Comparison of ENCODE assay signal across 10 cellular contexts in the genomic region with DNA sequence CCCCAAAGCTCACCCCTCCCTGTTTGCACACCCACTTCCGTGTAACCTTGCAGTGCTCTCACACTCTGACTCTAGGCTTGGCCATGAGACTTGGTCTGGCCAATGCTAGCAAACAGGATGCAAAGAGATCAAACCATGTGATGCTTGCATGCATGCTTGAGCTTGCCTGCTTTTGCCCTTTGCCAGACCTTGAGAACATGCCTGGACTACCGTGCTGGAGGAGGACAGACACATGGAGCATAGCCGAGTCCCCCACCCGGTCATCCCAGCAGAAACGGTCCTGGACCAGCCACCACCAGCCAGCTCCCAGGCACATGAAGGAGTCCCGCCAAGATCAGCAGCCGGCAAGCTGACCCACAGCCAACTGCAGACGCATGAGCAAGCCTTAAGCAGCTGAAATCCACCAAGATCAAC. TPM values are rescaled to one million over a fixed set of nuclear protein-coding genes. Genes with fewer than 3 reads are reported as not detected.
DNase-seq lines count a peak whose midpoint lies in the region; ATAC-seq, FAIRE-seq and TF ChIP-seq lines count a peak whose summit lies in the region.
"Had no signal": no experiment of that assay in that cellular context is flagged by ENCODE, and none has a peak within 500 bp of the region (broad histone marks: within the 10 kb centered on the region; RNA-seq: fewer than 3 reads in every experiment).

No MANE protein-coding gene starts in this region.

- H3K79me2 ChIP-seq in DND-41 (ENCODE audit: insufficient read depth, low read length) (no peaks in the 10 kb centered on the region), GM12878 (ENCODE audit: control insufficient read depth, insufficient read depth, low read length) (no peaks in the 10 kb centered on the region)

- H3K27me3 Mint-ChIP-seq in naive thymus-derived CD8-positive, alpha-beta T cell: no peaks in the 10 kb centered on the region

- peaks cover 3 to 32% (median 13%) of the 10 kb centered on the region in 3 donors for H3K36me3 Mint-ChIP-seq in naive thymus-derived CD8-positive, alpha-beta T cell

- peak; percentile 49; the same call in 2 of the 3 replicates for ATAC-seq in DND-41 (ENCODE audit: insufficient read depth, low read depth)
- peak; percentile 51 for ATAC-seq in GM21786 (IDR thresholded peaks at IDR 0.05; ENCODE audit: unreplicated experiment)
- peak; percentile 67 for ATAC-seq in GM12878
- ATAC-seq in naive thymus-derived CD8-positive, alpha-beta T cell: peak in 1 of 2 donors; percentile 29
- no peak for ATAC-seq in SK-N-SH treated with all-trans-retinoic acid at 6 μM for 48 hours

- no peak overlapping the region; the same call in 1 of the 2 replicates for H2AFZ ChIP-seq in DND-41 (ENCODE audit: low read depth, low read length)
- H2AFZ ChIP-seq in GM12878 (ENCODE audit: control insufficient read depth, low read depth, low read length): no peak overlapping the region

- CTCF ChIA-PET in GM12878 (lab: Yijun Ruan, JAX): no interaction called here

- TF ChIP-seq RAD21 in GM12878 (IDR thresholded peaks at IDR 0.05; ENCODE audit: insufficient read depth, low read depth, low read length): no peak

- peak overlapping the region in 9 of 10 donors; percentile 42 to 81 (median 62) for H3K4me3 Mint-ChIP-seq in naive thymus-derived CD8-positive, alpha-beta T cell
- H3K4me3 Mint-ChIP-seq: HFFc6 had no signal

- RAD21 ChIA-PET in GM12878 (lab: Charles Lee; ENCODE audit: unreplicated experiment): no interaction called here

- intact Hi-C loops in GM12878 (cut with micrococcal nuclease; ENCODE audit: unreplicated experiment): loop anchor here (5.0 kb wide), 1 partner anchor 219 kb away; no protein-coding TSS in a partner anchor

- H3K4me3 ChIP-seq in DND-41 (ENCODE audit: low read depth in 1 of 2, low read length in 2 of 2) (no peak overlapping the region), GM12878 (no peak overlapping the region)

- no peaks in the 10 kb centered on the region for H3K9me3 ChIP-seq in DND-41 (ENCODE audit: insufficient read depth, low read length, severe bottlenecking)
- H3K9me3 ChIP-seq in GM12878 (replicated peaks; ENCODE audit: control insufficient read depth, insufficient read depth, low read length): no peaks in the 10 kb centered on the region; the same call in 2 of the 3 replicates

- TF ChIP-seq CTCF in DND-41 (IDR thresholded peaks at IDR 0.05; ENCODE audit: borderline replicate concordance, extremely low read depth, low read length, poor library complexity, severe bottlenecking) (no peak), GM12878 (IDR thresholded peaks at IDR 0.05 in 2 of 3, conservative IDR thresholded peaks at IDR 0.05 in 1 of 3; ENCODE audit: control insufficient read depth in 2 of 3, extremely low read depth in 1 of 3, insufficient read depth in 1 of 3, low read depth in 3 of 3, low read length in 3 of 3) (no peak)

- H4K20me1 ChIP-seq in DND-41 (ENCODE audit: insufficient read depth, low read length) (peaks cover 2% of the 10 kb centered on the region), GM12878 (ENCODE audit: control insufficient read depth, insufficient read depth) (no peaks in the 10 kb centered on the region)

- no peak for TF ChIP-seq POLR2A in GM12878 (IDR thresholded peaks at IDR 0.05; ENCODE audit: low read depth, low read length)

- SMC1A ChIA-PET in GM12878 (lab: Charles Lee; ENCODE audit: uncharacterized antibody, unreplicated experiment): interaction anchor here (0.9 to 1.3 kb wide), 2 partner anchors 21 to 34 kb away, joined by 3 to 4 read pairs; no protein-coding TSS in a partner anchor

- no peaks in the 10 kb centered on the region for H3K36me3 ChIP-seq in DND-41 (ENCODE audit: insufficient read depth, low read length)
- no peaks in the 10 kb centered on the region for H3K36me3 ChIP-seq in GM12878 (ENCODE audit: control insufficient read depth in 2 of 2, insufficient read depth in 2 of 2, low read length in 1 of 2)

- in situ Hi-C loops in GM12878 (cut with MboI): no loop called here

- H3K9ac ChIP-seq in DND-41 (ENCODE audit: low read depth, low read length) (no peak overlapping the region), GM12878 (ENCODE audit: control insufficient read depth, insufficient read depth, low read length) (no peak overlapping the region)

- H3K27ac ChIP-seq in DND-41 (ENCODE audit: low read length) (no peak overlapping the region; the same call in 1 of the 2 replicates), GM12878 (ENCODE audit: control insufficient read depth, insufficient read depth) (no peak overlapping the region)
- H3K27ac ChIP-seq: epithelial cell of prostate had no signal

- no peak for TF ChIP-seq EP300 in GM12878 (IDR thresholded peaks at IDR 0.05; ENCODE audit: borderline replicate concordance in 1 of 2, control insufficient read depth in 1 of 2, low read depth in 2 of 2, low read length in 2 of 2)

- no peaks in the 10 kb centered on the region for H3K9me3 Mint-ChIP-seq in naive thymus-derived CD8-positive, alpha-beta T cell
- H3K9me3 Mint-ChIP-seq: HFFc6 had no signal

- peak; percentile 47 for FAIRE-seq in GM12878 (lab: Jason Lieb, UNC)

- peaks cover 25 to 39% (median 26%) of the 10 kb centered on the region in 4 donors for H3K4me1 Mint-ChIP-seq in naive thymus-derived CD8-positive, alpha-beta T cell

- no TSS peak for BruUV-seq in GM12878 (replicated peaks; lab: Mats Ljungman, UMichigan)

- DNase-seq in DND-41 (no peak), GM12878 (ENCODE audit: low read depth, low spot score) (no peak), NCI-H2029 treated with DMSO at 0.1 percent for 48 hours (lab: John Stamatoyannopoulos, UW) (no peak), occipital lobe (lab: John Stamatoyannopoulos, UW) (no peak), NCI-H187 (lab: John Stamatoyannopoulos, UW) (no peak)
- DNase-seq in naive thymus-derived CD8-positive, alpha-beta T cell: no peak
- DNase-seq: HFFc6 had no signal

- POLR2A ChIA-PET in GM12878 (lab: Charles Lee): no interaction called here
- POLR2A ChIA-PET in naive thymus-derived CD8-positive, alpha-beta T cell (lab: Charles Lee): no interaction called here

- H3K4me1 ChIP-seq in DND-41 (ENCODE audit: insufficient read depth, low read length) (peaks cover 16% of the 10 kb centered on the region), GM12878 (ENCODE audit: control insufficient read depth, insufficient read depth, low read length) (peaks cover 16% of the 10 kb centered on the region)

- H3K27me3 ChIP-seq in DND-41 (ENCODE audit: insufficient read depth, low read length, poor library complexity): no peaks in the 10 kb centered on the region
- no peaks in the 10 kb centered on the region for H3K27me3 ChIP-seq in GM12878 (replicated peaks in 1 of 2; ENCODE audit: control insufficient read depth in 2 of 2, insufficient read depth in 2 of 2, low read length in 1 of 2)

- H3K27ac Mint-ChIP-seq in naive thymus-derived CD8-positive, alpha-beta T cell: peak overlapping the region in 5 of 10 donors; percentile 38 to 77 (median 49)
- H3K27ac Mint-ChIP-seq: HFFc6 had no signal

- H3K4me2 ChIP-seq in DND-41 (ENCODE audit: insufficient read depth, low read length) (no peak overlapping the region), GM12878 (ENCODE audit: control insufficient read depth, insufficient read depth) (no peak overlapping the region)

- 81% methylated on average over 8 of the region's 8 CpGs for WGBS in GM12878 (ENCODE audit: insufficient coverage, insufficient replicate concordance, low lambda C conversion rate, missing lambda C conversion rate)

TF ChIP-seq in SK-N-SH treated with all-trans-retinoic acid at 6 μM for 48 hours, 23 proteins besides CTCF, POLR2A, EP300 and RAD21 (continues in another document):
- TF ChIP-seq PPARA (CRISPR knock-in tag; IDR thresholded peaks at IDR 0.05; ENCODE audit: borderline replicate concordance): no peak
- TF ChIP-seq TCF4 (CRISPR knock-in tag; IDR thresholded peaks at IDR 0.05; ENCODE audit: borderline replicate concordance): no peak
- TF ChIP-seq ZC3H10 (CRISPR knock-in tag; IDR thresholded peaks at IDR 0.05): no peak

RNA-seq across cellular contexts. Expression of a gene that starts 23.4 kb away (rescaled TPM):
- 28.8 and 34.3 TPM in 2 replicates for total RNA-seq in GM12878 (2013; cell fraction: nucleolus; rRNA removed)
- total RNA-seq in GM12878 (2014; rRNA removed): 8.1 and 9.2 TPM in 2 replicates
- 5.3 and 7.2 TPM in 2 replicates for total RNA-seq in GM12878 (2014; rRNA removed; fragmentation: Illumina TruSeq; extraction: Trizol)
- total RNA-seq in GM12878 (2021): 9.5 and 11.3 TPM in 2 replicates
- polyA plus RNA-seq in GM12878 (2011; ENCODE audit: low read depth): 0.87 TPM
- 5.0 and 7.6 TPM in 2 replicates for polyA plus RNA-seq in GM12878 (2011; rRNA removed)
- 4.3 and 9.9 TPM in 2 replicates for polyA plus RNA-seq in GM12878 (2011; cell fraction: cytosol; rRNA removed)
- 37.1 and 47.3 TPM in 2 replicates for polyA plus RNA-seq in GM12878 (2011; cell fraction: nucleus; rRNA removed)
- polyA plus RNA-seq in GM12878 (2012): 5.0 and 5.5 TPM in 2 replicates
- 1.1 and 4.8 TPM in 2 replicates for polyA plus RNA-seq in GM12878 (2014; fragmentation: Illumina TruSeq; extraction: Trizol)
- 10 to 100 TPM; 10.8 to 11.8 TPM for polyA plus RNA-seq in GM12878 (2014; fragmentation: Nextera tagmentation; extraction: Ambion mirVana)
- polyA plus RNA-seq in GM12878 (2014; rRNA removed): 10.4 and 13.6 TPM in 2 replicates
- 10 to 100 TPM; 14.2 to 15.8 TPM for polyA plus RNA-seq in GM12878 (2016; fragmentation: Nextera tagmentation; extraction: Ambion mirVana)
- polyA minus RNA-seq in GM12878 (2011; rRNA and poly(A)+ RNA removed): 1.9 and 3.3 TPM in 2 replicates
- 1.5 and 1.8 TPM in 2 replicates for polyA minus RNA-seq in GM12878 (2011; cell fraction: cytosol; rRNA and poly(A)+ RNA removed)
- 3.4 and 5.2 TPM in 2 replicates for polyA minus RNA-seq in GM12878 (2011; cell fraction: nucleus; rRNA and poly(A)+ RNA removed)
- total RNA-seq in naive thymus-derived CD8-positive, alpha-beta T cell: 10 to 100 TPM; 20.3 TPM
- polyA plus RNA-seq in naive thymus-derived CD8-positive, alpha-beta T cell: 1 to 10 TPM; 3.8 to 5.7 (median 4.4) TPM
- total RNA-seq in occipital lobe: 1.4 TPM

RNA-seq across cellular contexts. Expression of a gene that starts 55.1 kb away (rescaled TPM):
- total RNA-seq in GM12878 (2013; cell fraction: nucleolus; rRNA removed): 119 and 128 TPM in 2 replicates
- total RNA-seq in GM12878 (2014; rRNA removed): 44.5 and 50.8 TPM in 2 replicates
- total RNA-seq in GM12878 (2014; rRNA removed; fragmentation: Illumina TruSeq; extraction: Trizol): 26.0 and 27.1 TPM in 2 replicates
- 63.9 and 71.5 TPM in 2 replicates for total RNA-seq in GM12878 (2021)
- 19.7 TPM for polyA plus RNA-seq in GM12878 (2011; ENCODE audit: low read depth)
- polyA plus RNA-seq in GM12878 (2011; rRNA removed): 36.7 and 58.7 TPM in 2 replicates
- polyA plus RNA-seq in GM12878 (2011; cell fraction: cytosol; rRNA removed): 55.6 and 67.7 TPM in 2 replicates
- polyA plus RNA-seq in GM12878 (2011; cell fraction: nucleus; rRNA removed): 252 and 294 TPM in 2 replicates
- 53.6 and 53.9 TPM in 2 replicates for polyA plus RNA-seq in GM12878 (2012)
- polyA plus RNA-seq in GM12878 (2014; fragmentation: Illumina TruSeq; extraction: Trizol): 36.5 and 45.8 TPM in 2 replicates
- 10 to 100 TPM; 27.9 to 35.8 TPM for polyA plus RNA-seq in GM12878 (2014; fragmentation: Nextera tagmentation; extraction: Ambion mirVana)
- 59.3 and 65.2 TPM in 2 replicates for polyA plus RNA-seq in GM12878 (2014; rRNA removed)
- polyA plus RNA-seq in GM12878 (2016; fragmentation: Nextera tagmentation; extraction: Ambion mirVana): 100 to 1,000 TPM; 123 to 138 TPM
- 45.6 and 57.2 TPM in 2 replicates for polyA minus RNA-seq in GM12878 (2011; rRNA and poly(A)+ RNA removed)
- 21.9 and 23.4 TPM in 2 replicates for polyA minus RNA-seq in GM12878 (2011; cell fraction: cytosol; rRNA and poly(A)+ RNA removed)
- 68.9 and 118 TPM in 2 replicates for polyA minus RNA-seq in GM12878 (2011; cell fraction: nucleus; rRNA and poly(A)+ RNA removed)
- 10 to 100 TPM; 80.6 to 86.6 TPM for total RNA-seq in naive thymus-derived CD8-positive, alpha-beta T cell
- polyA plus RNA-seq in naive thymus-derived CD8-positive, alpha-beta T cell: 10 to 100 TPM; 50.9 to 73.8 (median 62.0) TPM
- 11.1 TPM for total RNA-seq in occipital lobe
